Comparison of ENCODE assay signal across 19 cellular contexts in the genomic region with DNA sequence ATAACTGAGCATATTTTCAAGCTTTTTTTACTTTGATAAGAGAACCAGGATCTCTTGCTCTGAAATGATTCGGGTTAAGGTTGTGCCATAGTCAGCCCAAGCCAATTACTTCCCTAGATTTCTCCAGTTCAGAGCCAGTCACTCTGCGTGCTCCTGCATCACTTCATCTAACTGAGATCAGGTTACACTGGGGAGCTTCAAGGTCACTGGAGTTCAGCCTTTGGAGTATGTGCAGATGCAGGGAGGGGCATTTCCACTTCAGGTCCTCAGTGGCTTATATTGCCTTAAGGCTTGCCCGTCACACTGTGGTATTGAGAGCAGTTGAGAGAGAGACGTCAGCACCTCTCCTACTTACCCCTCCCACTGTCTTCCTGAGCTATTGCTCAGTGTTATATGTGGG.
DNase-seq lines count a peak whose midpoint lies in the region; FAIRE-seq and TF ChIP-seq lines count a peak whose summit lies in the region.
"Had no signal": no experiment of that assay in that cellular context is flagged by ENCODE, and none has a peak within 500 bp of the region (broad histone marks: within the 10 kb centered on the region; RNA-seq: fewer than 3 reads in every experiment).

No MANE protein-coding gene starts in this region.

- DNase-seq in DMS 273 (lab: John Stamatoyannopoulos, UW; ENCODE audit: unreplicated experiment) (peak; percentile 63), H54 (ENCODE audit: insufficient read length, low spot score) (no peak), RPMI7951 (ENCODE audit: low read depth) (peak; percentile 24), islet precursor cell (peak; percentile 76), GM03348 (ENCODE audit: low spot score) (no peak), endothelial cell (ENCODE audit: low spot score) (no peak), T1000 (lab: John Stamatoyannopoulos, UW) (no peak), NCI-H1092 (lab: John Stamatoyannopoulos, UW) (no peak)
- DNase-seq: CD4-positive, alpha-beta T cell; effector memory CD8-positive, alpha-beta T cell; Kasumi-1; NCI-H146; occipital lobe; right lobe of liver; RPMI8226; stimulated activated CD4-positive, alpha-beta T cell treated with anti-CD3 and anti-CD28 coated beads, Interleukin-1b, Interleukin-23, amount 100 ng/mL, for 48 hours had no signal

- no peak for TF ChIP-seq POLR2A in H54 (IDR thresholded peaks at IDR 0.05; ENCODE audit: low read depth, low read length)

- H3K4me3 Mint-ChIP-seq in endothelial cell (ENCODE audit: unreplicated experiment): no peak overlapping the region
- H3K4me3 Mint-ChIP-seq: CD4-positive, alpha-beta T cell; central memory CD8-positive, alpha-beta T cell; effector memory CD8-positive, alpha-beta T cell had no signal

- no peak overlapping the region for H3K27ac Mint-ChIP-seq in endothelial cell (ENCODE audit: unreplicated experiment)
- H3K27ac Mint-ChIP-seq: activated T-helper 2 cell treated with anti-CD3 and anti-CD28 coated beads, Interferon-gamma antibody, Interleukin-2, Interleukin-4, amounts not matched to agents 10 μg/mL and 5 μg/mL and 100 μg/mL, durations not matched to agents 14 hours and 24 hours and 36 hours; CD4-positive, alpha-beta T cell; effector memory CD8-positive, alpha-beta T cell had no signal

- H3K36me3 Mint-ChIP-seq in endothelial cell (ENCODE audit: low read depth, unreplicated experiment): peaks cover 33% of the 10 kb centered on the region

- peaks cover 20% of the 10 kb centered on the region for H3K4me1 Mint-ChIP-seq in endothelial cell (ENCODE audit: unreplicated experiment)
- H3K4me1 Mint-ChIP-seq: central memory CD8-positive, alpha-beta T cell had no signal

- H3K9me3 Mint-ChIP-seq in endothelial cell (ENCODE audit: unreplicated experiment): no peaks in the 10 kb centered on the region
- H3K9me3 Mint-ChIP-seq: activated T-helper 2 cell treated with anti-CD3 and anti-CD28 coated beads, Interferon-gamma antibody, Interleukin-2, Interleukin-4, amounts not matched to agents 10 μg/mL and 5 μg/mL and 100 μg/mL, durations not matched to agents 14 hours and 24 hours and 36 hours had no signal

- peak; percentile 53 for FAIRE-seq in H54 (lab: Jason Lieb, UNC)
- FAIRE-seq: urothelium cell line had no signal

- TF ChIP-seq CTCF in endothelial cell (IDR thresholded peaks at IDR 0.05; ENCODE audit: unreplicated experiment): no peak

- no peaks in the 10 kb centered on the region for H3K27me3 Mint-ChIP-seq in endothelial cell (ENCODE audit: unreplicated experiment)
- H3K27me3 Mint-ChIP-seq: CD4-positive, alpha-beta T cell had no signal

Comparison
In these comparisons a context has a peak if more than half of its experiments do, and no peak if none do; other contexts are left out.
1. DNase-seq: peak in DMS 273 (single experiment), RPMI7951 (single experiment) and islet precursor cell (single experiment); none in H54 (single experiment), GM03348 (single experiment), endothelial cell (single experiment), T1000 (single experiment) and NCI-H1092 (single experiment).